In genomic region chr17:72725432-72726068, GRCh38 we compare ENCODE assay signal across 8 cellular contexts.
DNase-seq lines count a peak whose midpoint lies in the region; ATAC-seq and TF ChIP-seq lines count a peak whose summit lies in the region.

No MANE protein-coding gene starts in this region.

- intact Hi-C loops in MCF 10A (cut with micrococcal nuclease): loop anchor here (1.0 to 5.0 kb wide), 6 partner anchors 165 to 645 kb away; partner anchors contain the start of gene SLC39A11

- peaks cover 19% of the 10 kb centered on the region for H3K4me1 Mint-ChIP-seq in MCF 10A (ENCODE audit: insufficient read depth, unreplicated experiment)

- H3K36me3 Mint-ChIP-seq in MCF 10A (ENCODE audit: insufficient read depth, unreplicated experiment): no peaks in the 10 kb centered on the region

- peak; percentile 78 for TF ChIP-seq CTCF in MCF 10A (IDR thresholded peaks at IDR 0.05; ENCODE audit: unreplicated experiment)

- H3K4me3 Mint-ChIP-seq in MCF 10A (ENCODE audit: unreplicated experiment): no peak overlapping the region

- no TSS peak for BruUV-seq in MCF 10A (replicated peaks; lab: Mats Ljungman, UMichigan)

- DNase-seq in Caki2 (ENCODE audit: low read depth) (peak; percentile 66), HCEC 1CT (peak; percentile 57), NCI-H1694 (lab: John Stamatoyannopoulos, UW) (peak; percentile 67), T-helper 2 cell (peak in 3 of 5 experiments; percentile 23 to 68 (median 33)), MCF 10A (ENCODE audit: unreplicated experiment) (peak; percentile 72), islet precursor cell (peak; percentile 91)
- peak; percentile 38 for DNase-seq in stimulated activated CD4-positive, alpha-beta T cell treated with anti-CD3 and anti-CD28 coated beads, Interleukin-1b, Interleukin-23, amount 100 ng/mL, for 48 hours

- no peaks in the 10 kb centered on the region for H3K9me3 Mint-ChIP-seq in MCF 10A (ENCODE audit: unreplicated experiment)

- POLR2A ChIA-PET in MCF 10A (lab: Yijun Ruan, JAX): interaction anchor here (0.6 to 4.7 kb wide), 11 partner anchors 9 to 583 kb away, joined by 3 to 15 read pairs (median 5); partner anchors contain the start of gene COG1

- CTCF ChIA-PET in MCF 10A (lab: Yijun Ruan, JAX): interaction anchor here (0.5 to 5.8 kb wide), 60 partner anchors 9 to 659 kb away, joined by 3 to 165 read pairs (median 4); partner anchors contain the start of genes COG1 and SSTR2

- H3K27ac Mint-ChIP-seq in MCF 10A (ENCODE audit: low read depth, unreplicated experiment): no peak overlapping the region

- H3K27me3 Mint-ChIP-seq in MCF 10A (ENCODE audit: insufficient read depth, unreplicated experiment): no peaks in the 10 kb centered on the region

- ATAC-seq in GM19467 (IDR thresholded peaks at IDR 0.05; ENCODE audit: unreplicated experiment): no peak

- in situ Hi-C loops in Caki2 (cut with HindIII; ENCODE audit: low pct_unique_long_range_greater_than_20kb, low sequenced_read_pairs): no loop called here

Comparison
In these comparisons a context has a peak if more than half of its experiments do, and no peak if none do; other contexts are left out.
1. DNase-seq: peak in every context shown above with its lines; median percentile 91 in islet precursor cell; 72 in MCF 10A; 67 in NCI-H1694; 66 in Caki2; 57 in HCEC 1CT; 38 in stimulated activated CD4-positive, alpha-beta T cell treated with anti-CD3 and anti-CD28 coated beads, Interleukin-1b, Interleukin-23, amount 100 ng/mL, for 48 hours; 33 in T-helper 2 cell.